In the genomic region with DNA sequence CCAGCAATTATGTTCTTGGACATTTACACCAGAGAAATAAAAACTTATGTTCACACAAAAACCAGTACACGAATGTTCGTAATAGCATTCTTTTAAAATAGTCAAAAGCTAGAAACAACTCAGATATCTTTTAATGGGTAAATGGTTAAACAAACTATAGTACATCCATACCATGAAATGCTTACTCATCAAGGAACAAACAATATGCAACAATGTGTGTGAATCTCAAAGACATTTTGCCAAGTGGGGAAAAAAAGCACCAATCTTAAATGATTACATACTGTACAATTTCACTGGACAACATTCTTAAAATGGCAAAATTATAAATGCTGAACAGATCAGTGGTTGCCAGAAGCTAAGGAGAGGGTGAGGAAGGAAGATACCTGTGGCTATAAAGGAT, we compare ENCODE assay signal across 13 cellular contexts.
"Had no signal": no experiment of that assay in that cellular context is flagged by ENCODE, and none has a peak within 500 bp of the region (broad histone marks: within the 10 kb centered on the region; RNA-seq: fewer than 3 reads in every experiment).

No MANE protein-coding gene starts in this region.

- DNase-seq: activated CD4-positive, alpha-beta T cell treated with anti-CD3 and anti-CD28 coated beads for 48 hours; activated naive CD4-positive, alpha-beta T cell treated with anti-CD3 and anti-CD28 coated beads, Interleukin-2, amount 10 ng/mL, durations not matched to agents 7 days and 5 days; dorsolateral prefrontal cortex; esophagus squamous epithelium; left cardiac atrium; naive thymus-derived CD4-positive, alpha-beta T cell; nucleus accumbens; right cardiac atrium; spleen; stimulated activated CD4-positive, alpha-beta T cell treated with anti-CD3 and anti-CD28 coated beads, Interleukin-1b, Interleukin-23, amount 100 ng/mL, for 48 hours; stomach; T-cell had no signal

- ATAC-seq: left cardiac atrium, right cardiac atrium, T-cell had no signal

- H3K4me3 Mint-ChIP-seq: activated naive CD4-positive, alpha-beta T cell treated with anti-CD3 and anti-CD28 coated beads, Interleukin-2, amount 10 ng/mL, durations not matched to agents 7 days and 5 days; T-cell had no signal

- H3K27ac Mint-ChIP-seq: activated naive CD4-positive, alpha-beta T cell treated with anti-CD3 and anti-CD28 coated beads, Interleukin-2, amount 10 ng/mL, durations not matched to agents 7 days and 5 days had no signal

- FAIRE-seq: endometrium had no signal

- H3K27me3 Mint-ChIP-seq: activated naive CD4-positive, alpha-beta T cell treated with anti-CD3 and anti-CD28 coated beads, Interleukin-2, amount 10 ng/mL, durations not matched to agents 7 days and 5 days; naive thymus-derived CD4-positive, alpha-beta T cell; T-cell had no signal

- H3K9me3 Mint-ChIP-seq: T-cell had no signal
